Comparison of ENCODE assay signal across 24 cellular contexts in genomic region chr4:8237256-8237989, GRCh38. TPM values are rescaled to one million over a fixed set of nuclear protein-coding genes. Genes with fewer than 3 reads are reported as not detected.
"Had no signal": no experiment of that assay in that cellular context is flagged by ENCODE, and none has a peak within 500 bp of the region (broad histone marks: within the 10 kb centered on the region; RNA-seq: fewer than 3 reads in every experiment).

No MANE protein-coding gene starts in this region.

- H3K36me3 ChIP-seq: neutrophil, right atrium auricular region, transverse colon had no signal

- H3K27ac ChIP-seq: neutrophil, pancreas, psoas muscle, right atrium auricular region, transverse colon had no signal

- ATAC-seq: activated naive CD4-positive, alpha-beta T cell treated with anti-CD3 and anti-CD28 coated beads, Interleukin-2, amount 50 U/mL, for 72 hours; activated T-helper 17 cell treated with anti-CD3 and anti-CD28 coated beads, Interleukin-2, amount 50 U/mL, for 72 hours; natural killer cell treated with Interleukin-12 subunit alpha and Interleukin-12 subunit beta and Interleukin-15 and Interleukin-18, amount 100 ng/mL, for 72 hours; stimulated activated naive CD8-positive, alpha-beta T cell treated with anti-CD3 and anti-CD28 coated beads, Interleukin-15, amount 100 ng/mL, for 72 hours had no signal

- H3K4me1 ChIP-seq: pancreas had no signal

- DNase-seq: activated CD4-positive, alpha-beta T cell treated with anti-CD3 and anti-CD28 coated beads, Interleukin-2, amount 50 U/mL, for 4 hours; activated CD8-positive, alpha-beta memory T cell treated with anti-CD3 and anti-CD28 coated beads for 24 hours; activated CD8-positive, alpha-beta memory T cell treated with anti-CD3 and anti-CD28 coated beads, Interleukin-2, amount 50 U/mL, for 4 hours; activated T-cell treated with anti-CD3 and anti-CD28 coated beads, Interleukin-2, amount 50 U/mL, for 24 hours; aorta; effector CD4-positive, alpha-beta T cell; erythroblast; foreskin fibroblast; kidney; midbrain; psoas muscle; stimulated activated CD4-positive, alpha-beta T cell treated with anti-CD3 and anti-CD28 coated beads, Interleukin-4, amount 100 ng/mL, for 4 hours; stimulated activated naive CD8-positive, alpha-beta T cell treated with anti-CD3 and anti-CD28 coated beads, Interleukin-15, amount 100 ng/mL, for 72 hours; T-helper 9 cell had no signal

- H3K9me3 ChIP-seq: neutrophil, pancreas, psoas muscle, right atrium auricular region, spleen, transverse colon had no signal

- FAIRE-seq: endometrium, kidney, pancreas, urothelium cell line had no signal

- H3K4me3 ChIP-seq: pancreas, psoas muscle, right atrium auricular region, spleen, transverse colon had no signal

- H3K27me3 ChIP-seq: pancreas, right atrium auricular region, transverse colon had no signal

RNA-seq across cellular contexts. Expression of gene HTRA3, which starts 32.1 kb away (rescaled TPM):
- total RNA-seq: activated naive CD4-positive, alpha-beta T cell treated with anti-CD3 and anti-CD28 coated beads, Interleukin-2, amount 50 U/mL, for 72 hours; activated T-helper 17 cell treated with anti-CD3 and anti-CD28 coated beads, Interleukin-2, amount 50 U/mL, for 72 hours; natural killer cell treated with Interleukin-12 subunit alpha and Interleukin-12 subunit beta and Interleukin-15 and Interleukin-18, amount 100 ng/mL, for 72 hours had no signal
